ENCODE assay signal across 12 cellular contexts in the genomic region with DNA sequence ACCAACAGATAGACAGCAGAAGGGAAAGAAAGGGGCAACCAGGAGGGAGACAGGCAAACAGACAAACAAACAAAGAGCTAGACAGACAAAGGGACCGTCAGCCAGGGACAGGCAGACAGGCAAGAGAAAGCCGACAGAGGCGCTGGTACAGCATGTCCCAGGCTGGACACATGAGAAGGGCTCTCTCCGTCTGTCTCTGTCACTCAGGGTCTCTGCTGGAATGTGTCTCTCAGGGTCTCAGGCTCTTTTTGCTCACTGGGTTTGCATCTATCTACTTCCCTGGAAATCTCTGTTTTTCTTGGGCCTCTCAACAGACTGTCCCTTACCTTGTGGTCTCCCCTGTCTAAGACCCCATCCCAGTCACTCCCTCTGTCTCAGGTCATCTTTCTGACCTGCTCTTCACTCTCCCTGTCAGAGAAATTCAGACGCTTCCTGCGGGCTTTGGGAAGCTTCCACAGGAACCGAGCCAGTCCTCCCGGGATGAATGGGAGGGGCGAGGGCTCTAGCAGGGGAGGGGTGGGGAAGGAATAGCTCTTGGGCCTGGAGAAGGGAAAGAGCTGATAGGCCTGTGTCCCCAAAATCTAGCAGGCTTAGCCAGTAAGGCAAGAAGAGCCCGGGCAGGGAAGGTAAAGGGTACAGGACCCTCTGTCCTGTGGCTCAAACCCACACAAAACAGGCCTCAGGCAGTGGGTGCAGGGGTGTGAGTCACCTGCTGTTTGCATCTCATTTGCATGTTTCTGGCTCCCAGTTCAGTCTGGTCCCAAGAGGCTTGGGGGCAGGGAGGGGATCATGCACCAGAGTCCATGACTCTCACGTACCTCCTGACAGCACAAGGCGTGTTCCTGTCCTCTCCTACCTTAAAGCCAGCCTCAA. TPM values are rescaled to one million over a fixed set of nuclear protein-coding genes. Genes with fewer than 3 reads are reported as not detected.
DNase-seq lines count a peak whose midpoint lies in the region; ATAC-seq and TF ChIP-seq lines count a peak whose summit lies in the region.
"Had no signal": no experiment of that assay in that cellular context is flagged by ENCODE, and none has a peak within 500 bp of the region (broad histone marks: within the 10 kb centered on the region; RNA-seq: fewer than 3 reads in every experiment).

No MANE protein-coding gene starts in this region.

- TF ChIP-seq CTCF in GM12865 (IDR thresholded peaks at IDR 0.05; ENCODE audit: insufficient read depth, low read depth, low read length, missing control alignments), result no peak
- TF ChIP-seq CTCF in brain (conservative IDR thresholded peaks at IDR 0.05), result no peak

- ATAC-seq in GM21360 (IDR thresholded peaks at IDR 0.05; ENCODE audit: unreplicated experiment) (no peak), left ventricle myocardium superior (no peak)

- H3K9me3 Mint-ChIP-seq in IgD-negative memory B cell, result no peaks in the 10 kb centered on the region
- peaks cover 0 to 24% (median 3%) of the 10 kb centered on the region in 5 experiments for H3K9me3 Mint-ChIP-seq in brain

- peak overlapping the region; percentile 16 to 81 (median 58) for H3K4me3 Mint-ChIP-seq in IgD-negative memory B cell
- peak overlapping the region in 3 of 5 experiments; percentile 38 to 55 (median 46) for H3K4me3 Mint-ChIP-seq in brain

- H3K27ac Mint-ChIP-seq in IgD-negative memory B cell (no peak overlapping the region), brain (peak overlapping the region in 3 of 5 experiments; percentile 74 to 82 (median 80))

- no peaks in the 10 kb centered on the region for H3K36me3 Mint-ChIP-seq in IgD-negative memory B cell
- no peaks in the 10 kb centered on the region for H3K36me3 Mint-ChIP-seq in brain

- peaks cover 68% of the 10 kb centered on the region for H3K27me3 Mint-ChIP-seq in IgD-negative memory B cell
- peaks cover 97% of the 10 kb centered on the region for H3K27me3 Mint-ChIP-seq in brain

- peaks cover 12 to 19% (median 15%) of the 10 kb centered on the region in 3 donors for H3K4me1 Mint-ChIP-seq in IgD-negative memory B cell
- peaks cover 36% of the 10 kb centered on the region for H3K4me1 Mint-ChIP-seq in brain

- no peak overlapping the region for H3K4me3 ChIP-seq in GM12865 (ENCODE audit: low read depth, low read length)
- H3K4me3 ChIP-seq: lung, sigmoid colon had no signal

- peak; percentile 61 for DNase-seq in GM12865 (ENCODE audit: low read depth)
- peak; percentile 85 for DNase-seq in renal cortical epithelial cell (ENCODE audit: low read depth)
- DNase-seq in OCI-M1 (lab: John Stamatoyannopoulos, UW), result no peak
- DNase-seq in left ventricle myocardium superior, result no peak
- no peak for DNase-seq in KG1 (lab: John Stamatoyannopoulos, UW)
- DNase-seq: DMS79, NCI-H748 treated with DMSO at 0.1 percent for 48 hours, sigmoid colon had no signal

- intact Hi-C loops in left ventricle myocardium superior (cut with micrococcal nuclease), result no loop called here

RNA-seq across cellular contexts. Expression of a gene that starts 8.5 kb away (rescaled TPM):
- polyA plus RNA-seq in IgD-negative memory B cell (32.3 TPM), brain (ENCODE audit: insufficient read depth, low read depth, low replicate concordance) (28.9 TPM)
- total RNA-seq in renal cortical epithelial cell (22.3 and 41.0 TPM in 2 replicates), left ventricle myocardium superior (17.0 TPM)

Comparison
In these comparisons a context has a peak if more than half of its experiments do, and no peak if none do; other contexts are left out.
1. DNase-seq: peak in GM12865 (single experiment) and renal cortical epithelial cell (single experiment); none in OCI-M1 (single experiment), left ventricle myocardium superior (single experiment) and KG1 (single experiment).
2. H3K27ac Mint-ChIP-seq: peak in brain (3 of 5); none in IgD-negative memory B cell (0 of 3).